8 cellular contexts compared by ENCODE assay signal in genomic region chr17:59842901-59843652, GRCh38. TPM values are rescaled to one million over a fixed set of nuclear protein-coding genes. Genes with fewer than 3 reads are reported as not detected.
A peak's percentile ranks its signal among the peaks of the same experiment; 100 is the strongest.
DNase-seq lines count a peak whose midpoint lies in the region; ATAC-seq and TF ChIP-seq lines count a peak whose summit lies in the region.

No MANE protein-coding gene starts in this region.

- H3K9ac ChIP-seq in PC-3 (ENCODE audit: low read length), result peak overlapping the region; percentile 98
- peak overlapping the region; percentile 100 for H3K9ac ChIP-seq in adipocyte (ENCODE audit: low read length)

- no TSS peak for BruUV-seq in PC-3 (replicated peaks; lab: Mats Ljungman, UMichigan)

- CTCF ChIA-PET in PC-3 (lab: Charles Lee), result interaction anchor here (0.6 to 4.4 kb wide), 5 partner anchors 10 to 89 kb away, joined by 4 to 48 read pairs (median 8); no protein-coding TSS in a partner anchor

- peaks cover 33% of the 10 kb centered on the region for H4K20me1 ChIP-seq in PC-3 (ENCODE audit: low read length)

- POLR2A ChIA-PET in PC-3 (lab: Charles Lee; ENCODE audit: unreplicated experiment), result interaction anchor here (0.6 to 3.0 kb wide), 11 partner anchors 9 to 757 kb away, joined by 3 to 40 read pairs (median 8); partner anchors contain the start of gene PTRH2

- H3K4me3 ChIP-seq in PC-3 (ENCODE audit: low read length) (no peak overlapping the region), adipocyte (ENCODE audit: low read length) (no peak overlapping the region), left lung (peak overlapping the region in 1 of 2 donors; percentile 63)

- H3K4me1 ChIP-seq in PC-3 (ENCODE audit: insufficient read depth, low read length) (peaks cover 58% of the 10 kb centered on the region), adipocyte (ENCODE audit: control insufficient read depth, insufficient read depth, low read length) (peaks cover 37% of the 10 kb centered on the region), left lung (peaks cover 29 to 52% of the 10 kb centered on the region in 2 donors)

- no peak overlapping the region for H2AFZ ChIP-seq in PC-3 (ENCODE audit: low read length)

- peak; percentile 31 for ATAC-seq in GM21423 (IDR thresholded peaks at IDR 0.05; ENCODE audit: unreplicated experiment)
- ATAC-seq in PC-3, result peak; percentile 45
- ATAC-seq in left lung, result peak; percentile 25

- no peaks in the 10 kb centered on the region for H3K9me2 ChIP-seq in PC-3 (replicated peaks; ENCODE audit: low read length)

- peaks cover 48% of the 10 kb centered on the region for H3F3A ChIP-seq in PC-3 (ENCODE audit: low read length, unreplicated experiment)

- peak overlapping the region; percentile 18 for H3K4me2 ChIP-seq in PC-3 (ENCODE audit: low read length)

- no peak for TF ChIP-seq CTCF in PC-3 (conservative IDR thresholded peaks at IDR 0.05; ENCODE audit: low read depth, low read length)
- no peak for TF ChIP-seq CTCF in left lung (IDR thresholded peaks at IDR 0.05)

- H3K27me3 ChIP-seq in PC-3 (ENCODE audit: low read length) (no peaks in the 10 kb centered on the region), adipocyte (replicated peaks; ENCODE audit: control insufficient read depth, insufficient read depth, low read length) (no peaks in the 10 kb centered on the region), left lung (no peaks in the 10 kb centered on the region)

- H3K79me2 ChIP-seq in PC-3 (ENCODE audit: low read length), result peaks cover 35% of the 10 kb centered on the region

- H3K27ac ChIP-seq in PC-3 (ENCODE audit: low read length) (peak overlapping the region; percentile 95), left lung (peak overlapping the region; percentile 96 to 99)

- peak; percentile 30 for DNase-seq in AG20443 (ENCODE audit: low spot score)
- peak; percentile 98 for DNase-seq in PC-3
- DNase-seq in adipocyte (ENCODE audit: low read depth), result peak; percentile 89
- peak in 1 of 2 donors; percentile 88 for DNase-seq in left lung
- peak; percentile 31 for DNase-seq in stimulated activated CD8-positive, alpha-beta memory T cell treated with anti-CD3 and anti-CD28 coated beads, Interleukin-4, amount 100 ng/mL, for 24 hours (ENCODE audit: low read depth)
- no peak for DNase-seq in DMS79 treated with DMSO at 0.1 percent for 48 hours (lab: John Stamatoyannopoulos, UW)
- no peak for DNase-seq in NCI-H1092 treated with DMSO at 0.1 percent for 48 hours (lab: John Stamatoyannopoulos, UW)

- H3K36me3 ChIP-seq in PC-3 (ENCODE audit: low read depth, low read length) (peaks cover 33% of the 10 kb centered on the region), adipocyte (ENCODE audit: control insufficient read depth, insufficient read depth, low read length, severe bottlenecking) (peaks cover 32% of the 10 kb centered on the region), left lung (peaks cover 0 to 42% of the 10 kb centered on the region in 2 donors)

- intact Hi-C loops in PC-3 (cut with micrococcal nuclease) (loop anchor here (1.0 kb wide), 1 partner anchor 16 kb away; no protein-coding TSS in a partner anchor), left lung (cut with DNase I) (no loop called here)

- H3K9me3 ChIP-seq in PC-3 (ENCODE audit: low read length) (no peaks in the 10 kb centered on the region), adipocyte (ENCODE audit: control insufficient read depth, low read length) (no peaks in the 10 kb centered on the region), left lung (no peaks in the 10 kb centered on the region)

RNA-seq across cellular contexts. Expression of gene TUBD1, which starts 49.7 kb away (rescaled TPM):
- total RNA-seq in PC-3 (2014; rRNA removed), result 8.2 and 11.0 TPM in 2 replicates
- total RNA-seq in left lung, result 1 to 10 TPM; 7.4 to 8.5 TPM

RNA-seq across cellular contexts. Expression of gene RPS6KB1, which starts 49.8 kb away (rescaled TPM):
- total RNA-seq in PC-3 (2014; rRNA removed) (43.4 and 51.5 TPM in 2 replicates), left lung (10 to 100 TPM; 26.4 to 30.3 TPM)

Comparison
In these comparisons a context has a peak if more than half of its experiments do, and no peak if none do; other contexts are left out.
1. DNase-seq: peak in AG20443 (single experiment), PC-3 (single experiment), adipocyte (single experiment) and stimulated activated CD8-positive, alpha-beta memory T cell treated with anti-CD3 and anti-CD28 coated beads, Interleukin-4, amount 100 ng/mL, for 24 hours (single experiment); none in DMS79 treated with DMSO at 0.1 percent for 48 hours (single experiment) and NCI-H1092 treated with DMSO at 0.1 percent for 48 hours (single experiment).
2. Peak in every context shown above with its lines, with median percentiles within 50 percentile points of each other: ATAC-seq.